In the genomic region with DNA sequence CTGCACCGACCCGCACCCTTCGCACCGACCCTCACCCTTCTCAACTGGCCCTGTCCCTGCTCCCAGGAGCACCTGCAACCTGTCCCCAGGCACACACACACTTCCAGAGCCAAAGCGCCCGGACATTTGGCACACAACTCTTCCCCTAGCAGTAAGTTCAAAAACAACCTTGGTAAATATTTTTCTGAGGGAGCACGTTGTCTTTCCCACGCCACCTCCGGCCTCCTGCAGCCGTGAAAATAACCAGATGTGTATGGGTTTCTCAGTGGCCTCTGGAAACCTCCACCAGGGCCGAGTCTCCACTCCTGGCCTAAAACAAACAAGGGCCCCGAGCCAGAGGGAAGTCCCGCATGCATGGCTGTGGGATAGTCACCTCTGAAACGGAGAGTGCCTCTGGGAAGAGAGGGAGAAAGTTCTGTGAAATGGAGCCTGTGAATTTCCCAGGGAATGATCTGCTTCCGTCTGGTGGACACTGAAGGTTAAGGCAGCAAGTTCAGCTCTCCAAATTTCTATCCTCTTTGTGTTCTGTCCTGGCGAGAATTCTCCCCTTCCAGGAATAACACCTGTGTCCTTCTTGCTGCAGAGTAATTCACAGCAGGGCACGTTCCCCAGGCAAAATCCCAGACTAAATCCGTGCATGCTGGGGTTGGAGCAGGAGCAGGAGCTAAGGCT, we compare ENCODE assay signal across 13 cellular contexts. TPM values are rescaled to one million over a fixed set of nuclear protein-coding genes. Genes with fewer than 3 reads are reported as not detected.
A peak's percentile ranks its signal among the peaks of the same experiment; 100 is the strongest.
DNase-seq lines count a peak whose midpoint lies in the region; FAIRE-seq and TF ChIP-seq lines count a peak whose summit lies in the region.
"Had no signal": no experiment of that assay in that cellular context is flagged by ENCODE, and none has a peak within 500 bp of the region (broad histone marks: within the 10 kb centered on the region; RNA-seq: fewer than 3 reads in every experiment).

No MANE protein-coding gene starts in this region.

- H2AFZ ChIP-seq in endothelial cell of umbilical vein (ENCODE audit: low read depth, low read length) = no peak overlapping the region

- FAIRE-seq in endothelial cell of umbilical vein (lab: Jason Lieb, UNC) = peak; percentile 66
- FAIRE-seq: GM12892 had no signal

- H3K27me3 ChIP-seq in endothelial cell of umbilical vein (ENCODE audit: control insufficient read depth in 2 of 2, insufficient read depth in 2 of 2, low read length in 2 of 2) = no peaks in the 10 kb centered on the region
- H3K27me3 ChIP-seq in mesendoderm (ENCODE audit: insufficient read depth, low read length, poor library complexity) = no peaks in the 10 kb centered on the region
- no peaks in the 10 kb centered on the region for H3K27me3 ChIP-seq in testis
- H3K27me3 ChIP-seq: neutrophil had no signal

- peaks cover 51% of the 10 kb centered on the region for H3K4me1 ChIP-seq in endothelial cell of umbilical vein (ENCODE audit: control insufficient read depth, extremely low read depth, insufficient read depth, low read length)
- peaks cover 20% of the 10 kb centered on the region for H3K4me1 ChIP-seq in mesendoderm (ENCODE audit: control insufficient read depth, low read depth, low read length)
- peaks cover 3% of the 10 kb centered on the region for H3K4me1 ChIP-seq in testis

- no CpG with 5 or more reads among the region's 18 CpGs for WGBS in mesendoderm (ENCODE audit: extremely low coverage, insufficient coverage, low lambda C conversion rate)
- 47 to 53% methylated on average over 18 of the region's 18 CpGs for WGBS in testis, 2 donors

- H3K4me2 ChIP-seq in endothelial cell of umbilical vein (ENCODE audit: insufficient read depth, low read length) (no peak overlapping the region), mesendoderm (ENCODE audit: low read length) (no peak overlapping the region)

- peak overlapping the region; percentile 25 for H3K9ac ChIP-seq in endothelial cell of umbilical vein (replicated peaks; ENCODE audit: extremely low read depth, insufficient read depth, low read length)
- H3K9ac ChIP-seq in mesendoderm (ENCODE audit: low read length) = peak overlapping the region; percentile 30

- dilution Hi-C loops in endothelial cell of umbilical vein (cut with MboI; ENCODE audit: extremely low pct_ligation_motif_present, low sequenced_read_pairs) = no loop called here

- H3K36me3 ChIP-seq in endothelial cell of umbilical vein (ENCODE audit: control insufficient read depth in 2 of 2, extremely low read depth in 1 of 2, insufficient read depth in 2 of 2, low read length in 2 of 2) (no peaks in the 10 kb centered on the region), mesendoderm (ENCODE audit: control insufficient read depth, insufficient read depth, low read length) (peaks cover 2% of the 10 kb centered on the region), testis (ENCODE audit: low read depth, missing control alignments) (no peaks in the 10 kb centered on the region)
- H3K36me3 ChIP-seq: neutrophil had no signal

- POLR2A ChIA-PET in endothelial cell of umbilical vein (lab: Charles Lee) = no interaction called here

- DNase-seq in NCI-H2029 treated with DMSO at 0.1 percent for 48 hours (lab: John Stamatoyannopoulos, UW) (peak; percentile 36), endothelial cell of umbilical vein (ENCODE audit: low read depth, low spot score) (peak; percentile 89), mesendoderm (peak; percentile 60), testis (peak; percentile 45), nucleus accumbens (lab: John Stamatoyannopoulos, UW) (no peak), ureter (ENCODE audit: low spot score) (no peak), GM20000 (ENCODE audit: low spot score) (no peak)
- DNase-seq in NK-92 treated with Interleukin-12 subunit alpha and Interleukin-12 subunit beta, amount 100 ng/mL, for 24 hours (lab: John Stamatoyannopoulos, UW) = no peak
- DNase-seq: activated B cell treated with CpG ODN at 0.5 μM for 24 hours, COR-L47 had no signal

- BruUV-seq in endothelial cell of umbilical vein (replicated peaks; lab: Mats Ljungman, UMichigan) = no TSS peak

- CTCF ChIA-PET in endothelial cell of umbilical vein (lab: Charles Lee) = interaction anchor here (1.3 to 1.7 kb wide), 5 partner anchors 13 to 471 kb away, joined by 3 to 10 read pairs (median 5); no protein-coding TSS in a partner anchor

- H3K79me2 ChIP-seq in endothelial cell of umbilical vein (ENCODE audit: control insufficient read depth, insufficient read depth, low read length) (peaks cover 86% of the 10 kb centered on the region), mesendoderm (ENCODE audit: control insufficient read depth, insufficient read depth, low read length) (peaks cover 97% of the 10 kb centered on the region)

- H3K4me3 ChIP-seq in endothelial cell of umbilical vein (replicated peaks in 1 of 3; ENCODE audit: insufficient read depth in 1 of 3, low read depth in 1 of 3, low read length in 3 of 3) = no peak overlapping the region
- H3K4me3 ChIP-seq in mesendoderm (ENCODE audit: low read length) = no peak overlapping the region
- H3K4me3 ChIP-seq in testis = no peak overlapping the region
- H3K4me3 ChIP-seq: coronary artery had no signal

- TF ChIP-seq POLR2A in endothelial cell of umbilical vein (IDR thresholded peaks at IDR 0.05; ENCODE audit: low read depth, low read length) (no peak), testis (IDR thresholded peaks at IDR 0.05) (no peak)

- no peak overlapping the region for H2BK120ac ChIP-seq in mesendoderm (ENCODE audit: low read depth, low read length)

- H2BK15ac ChIP-seq in mesendoderm (replicated peaks; ENCODE audit: low read depth) = no peak overlapping the region

- H2BK5ac ChIP-seq in mesendoderm (ENCODE audit: low read length) = no peak overlapping the region

- H4K20me1 ChIP-seq in endothelial cell of umbilical vein (replicated peaks; ENCODE audit: control insufficient read depth, extremely low read depth, insufficient read depth, low read length) = no peaks in the 10 kb centered on the region

- no peak overlapping the region for H4K5ac ChIP-seq in mesendoderm (ENCODE audit: low read length)

- H3K9me3 ChIP-seq in endothelial cell of umbilical vein (replicated peaks; ENCODE audit: control insufficient read depth, insufficient read depth, low read length) (no peaks in the 10 kb centered on the region), testis (no peaks in the 10 kb centered on the region)
- H3K9me3 ChIP-seq: neutrophil had no signal

- H3K18ac ChIP-seq in mesendoderm (ENCODE audit: low read length) = peak overlapping the region; percentile 4

- H3K56ac ChIP-seq in mesendoderm (ENCODE audit: low read length) = no peak overlapping the region

- TF ChIP-seq CTCF in endothelial cell of umbilical vein (IDR thresholded peaks at IDR 0.05; ENCODE audit: extremely low read depth in 1 of 2, insufficient read depth in 1 of 2, low read depth in 1 of 2, low read length in 2 of 2) (peak; percentile 8 to 24), testis (IDR thresholded peaks at IDR 0.05) (peak; percentile 35 to 61 (median 42)), GM20000 (IDR thresholded peaks at IDR 0.05; ENCODE audit: extremely low read depth, missing control alignments) (no peak)

- intact Hi-C loops in endothelial cell of umbilical vein (cut with micrococcal nuclease) = loop anchor here (1.0 kb wide), 3 partner anchors 15 to 83 kb away; no protein-coding TSS in a partner anchor
- intact Hi-C loops in testis (cut with DNase I; ENCODE audit: low total_unique reads) = loop anchor here (10.0 kb wide), 1 partner anchor 114 kb away; no protein-coding TSS in a partner anchor

- no peak overlapping the region for H4K8ac ChIP-seq in mesendoderm (ENCODE audit: low read depth, low read length)

- no peak overlapping the region for H3K4ac ChIP-seq in mesendoderm (ENCODE audit: low read depth, low read length)

- H2AK5ac ChIP-seq in mesendoderm (ENCODE audit: low read length) = no peak overlapping the region

- H3K79me1 ChIP-seq in mesendoderm (ENCODE audit: low read length) = peaks cover 2% of the 10 kb centered on the region

- H3K9me1 ChIP-seq in endothelial cell of umbilical vein (replicated peaks; ENCODE audit: control insufficient read depth, extremely low read depth, insufficient read depth, low read length) = no peaks in the 10 kb centered on the region

- H3K27ac ChIP-seq in endothelial cell of umbilical vein (ENCODE audit: insufficient read depth, low read depth, low read length) (peak overlapping the region; percentile 74), mesendoderm (ENCODE audit: low read depth, low read length) (no peak overlapping the region), testis (peak overlapping the region in 1 of 2 donors; percentile 45)
- H3K27ac ChIP-seq: neutrophil had no signal

- no peak overlapping the region for H3K23ac ChIP-seq in mesendoderm (ENCODE audit: low read length)

TF ChIP-seq in endothelial cell of umbilical vein, 7 proteins besides CTCF, POLR2A, EP300 and RAD21:
- TF ChIP-seq MAX (IDR thresholded peaks at IDR 0.05; ENCODE audit: insufficient read depth, insufficient read length) (no peak), POLR2AphosphoS5 (IDR thresholded peaks at IDR 0.05; ENCODE audit: insufficient read depth, low read depth, low read length) (peak; percentile 1)

RNA-seq across cellular contexts. Expression of gene PODXL, which starts 15.8 kb away (rescaled TPM):
- total RNA-seq in endothelial cell of umbilical vein (156 and 264 TPM in 2 replicates), testis (10 to 100 TPM; 15.4 to 19.4 TPM), ureter (64.4 TPM)
- polyA plus RNA-seq in endothelial cell of umbilical vein (86.4 and 97.3 TPM in 2 replicates), testis (ENCODE audit: insufficient read depth, low read depth, low replicate concordance) (27.3 TPM)
- polyA plus RNA-seq in endothelial cell of umbilical vein (2011; cell fraction: cytosol; rRNA removed) = 56.4 and 60.5 TPM in 2 replicates
- polyA plus RNA-seq in endothelial cell of umbilical vein (2011; cell fraction: nucleus; rRNA removed) = 106 and 108 TPM in 2 replicates
- 37.0 and 88.8 TPM in 2 replicates for polyA plus RNA-seq in endothelial cell of umbilical vein (2012)
- polyA minus RNA-seq in endothelial cell of umbilical vein = 119 and 146 TPM in 2 replicates
- 55.5 TPM for polyA minus RNA-seq in endothelial cell of umbilical vein (2011; cell fraction: cytosol; rRNA and poly(A)+ RNA removed)
- 52.4 and 55.8 TPM in 2 replicates for polyA minus RNA-seq in endothelial cell of umbilical vein (2011; cell fraction: nucleus; rRNA and poly(A)+ RNA removed)
- 242 TPM for polyA plus RNA-seq in mesendoderm (2013, experiment 1 of 2)
- polyA plus RNA-seq in mesendoderm (2013, experiment 2 of 2) = 262 TPM

Comparison
In these comparisons a context has a peak if more than half of its experiments do, and no peak if none do; other contexts are left out.
1. DNase-seq: peak in NCI-H2029 treated with DMSO at 0.1 percent for 48 hours (single experiment), endothelial cell of umbilical vein (single experiment), mesendoderm (single experiment) and testis (single experiment); none in nucleus accumbens (0 of 56), ureter (single experiment), NK-92 treated with Interleukin-12 subunit alpha and Interleukin-12 subunit beta, amount 100 ng/mL, for 24 hours (single experiment) and GM20000 (single experiment).